Comparison of ENCODE assay signal across 8 cellular contexts in genomic region chr17:75524269-75524970, GRCh38. TPM values are rescaled to one million over a fixed set of nuclear protein-coding genes. Genes with fewer than 3 reads are reported as not detected.
A peak's percentile ranks its signal among the peaks of the same experiment; 100 is the strongest.
DNase-seq lines count a peak whose midpoint lies in the region; ATAC-seq and TF ChIP-seq lines count a peak whose summit lies in the region.

No MANE protein-coding gene starts in this region.

- TF ChIP-seq CTCF in cardiac muscle cell (IDR thresholded peaks at IDR 0.05; ENCODE audit: low read depth, low read length) (no peak), mucosa of descending colon (IDR thresholded peaks at IDR 0.05) (no peak), upper lobe of right lung (IDR thresholded peaks at IDR 0.05) (no peak)

- H3K36me3 ChIP-seq in cardiac muscle cell (peaks cover 9% of the 10 kb centered on the region), mucosa of descending colon (ENCODE audit: low read depth) (peaks cover 7% of the 10 kb centered on the region), upper lobe of right lung (peaks cover 14% of the 10 kb centered on the region)

- DNase-seq in cardiac muscle cell (ENCODE audit: low read depth in 1 of 2, low spot score in 1 of 2) (no peak), cardiac septum (ENCODE audit: low spot score) (no peak), mucosa of descending colon (peak in 1 of 3 donors; percentile 54), upper lobe of right lung (no peak), NCI-H2107 treated with DMSO at 0.1 percent for 48 hours (lab: John Stamatoyannopoulos, UW; ENCODE audit: unreplicated experiment) (no peak)
- no peak for DNase-seq in stimulated activated naive CD4-positive, alpha-beta T cell (lab: John Stamatoyannopoulos, UW)

- peaks cover 15% of the 10 kb centered on the region for H3K27me3 ChIP-seq in cardiac muscle cell
- H3K27me3 ChIP-seq in upper lobe of right lung = no peaks in the 10 kb centered on the region

- H3K4me3 ChIP-seq in cardiac muscle cell = peak overlapping the region; percentile 83
- peak overlapping the region; percentile 80 for H3K4me3 ChIP-seq in mucosa of descending colon
- peak overlapping the region; percentile 70 for H3K4me3 ChIP-seq in upper lobe of right lung

- no peaks in the 10 kb centered on the region for H3K9me3 ChIP-seq in cardiac muscle cell (ENCODE audit: low read depth)
- H3K9me3 ChIP-seq in mucosa of descending colon = no peaks in the 10 kb centered on the region
- H3K9me3 ChIP-seq in upper lobe of right lung = no peaks in the 10 kb centered on the region

- no peak for ATAC-seq in mucosa of descending colon
- ATAC-seq in upper lobe of right lung = no peak
- ATAC-seq in HG02642 (IDR thresholded peaks at IDR 0.05; ENCODE audit: poor library complexity, unreplicated experiment) = no peak

- no peaks in the 10 kb centered on the region for H3K4me1 ChIP-seq in cardiac muscle cell (ENCODE audit: low read depth)
- H3K4me1 ChIP-seq in mucosa of descending colon (ENCODE audit: low read depth) = peaks cover 13% of the 10 kb centered on the region
- H3K4me1 ChIP-seq in upper lobe of right lung = peaks cover 14% of the 10 kb centered on the region

- intact Hi-C loops in cardiac septum (cut with DNase I) = no loop called here
- intact Hi-C loops in mucosa of descending colon (cut with DNase I, micrococcal nuclease) = no loop called here
- intact Hi-C loops in upper lobe of right lung (cut with DNase I) = loop anchor here (10.0 kb wide), 1 partner anchor 60 kb away; the partner anchor contains the start of gene MYO15B

- H3K27ac ChIP-seq in cardiac muscle cell (no peak overlapping the region), cingulate gyrus (ENCODE audit: low read depth, low read length) (peak overlapping the region; percentile 47), upper lobe of right lung (peak overlapping the region; percentile 80)

RNA-seq across cellular contexts. Expression of gene LLGL2, which starts 1.1 kb away (rescaled TPM):
- total RNA-seq in cardiac muscle cell (28.1 and 40.3 TPM in 2 replicates), cardiac septum (4.7 TPM), mucosa of descending colon (100 to 1,000 TPM; 269 to 590 (median 405) TPM), upper lobe of right lung (133 TPM)
- 35.2 and 45.5 TPM in 2 replicates for polyA plus RNA-seq in cardiac muscle cell

RNA-seq across cellular contexts. Expression of gene TSEN54, which starts 8.1 kb away (rescaled TPM):
- total RNA-seq in cardiac muscle cell = 70.5 and 88.8 TPM in 2 replicates
- polyA plus RNA-seq in cardiac muscle cell = 52.8 and 64.4 TPM in 2 replicates
- total RNA-seq in cardiac septum = 7.7 TPM
- 10 to 100 TPM; 26.3 to 38.0 (median 28.7) TPM for total RNA-seq in mucosa of descending colon
- 21.6 TPM for total RNA-seq in upper lobe of right lung

RNA-seq across cellular contexts. Expression of gene CASKIN2, which starts 9.1 kb away (rescaled TPM):
- total RNA-seq in cardiac muscle cell (24.4 and 31.2 TPM in 2 replicates), cardiac septum (48.2 TPM), mucosa of descending colon (10 to 100 TPM; 27.8 to 44.5 (median 33.8) TPM), upper lobe of right lung (101 TPM)
- polyA plus RNA-seq in cardiac muscle cell = 18.1 and 27.3 TPM in 2 replicates
